Comparison of ENCODE assay signal across 36 cellular contexts in genomic region chr3:22210693-22211092, GRCh38.
DNase-seq lines count a peak whose midpoint lies in the region; ATAC-seq, FAIRE-seq and TF ChIP-seq lines count a peak whose summit lies in the region.
"Had no signal": no experiment of that assay in that cellular context is flagged by ENCODE, and none has a peak within 500 bp of the region (broad histone marks: within the 10 kb centered on the region; RNA-seq: fewer than 3 reads in every experiment).

No MANE protein-coding gene starts in this region.

- ATAC-seq in HepG2 (no peak), right lobe of liver (no peak), A549 (no peak), IMR-90 (ENCODE audit: low read depth) (no peak), K562 (no peak), HG03565 (IDR thresholded peaks at IDR 0.05; ENCODE audit: unreplicated experiment) (no peak)
- ATAC-seq: CD8-positive, alpha-beta T cell had no signal

- TF ChIP-seq POLR2A in HepG2 (IDR thresholded peaks at IDR 0.05; ENCODE audit: insufficient read depth in 1 of 2, low read depth in 2 of 2, low read length in 2 of 2) (no peak), right lobe of liver (IDR thresholded peaks at IDR 0.05) (no peak), A549 (IDR thresholded peaks at IDR 0.05; ENCODE audit: low read length) (no peak), IMR-90 (IDR thresholded peaks at IDR 0.05; ENCODE audit: low read depth, low read length) (no peak), K562 (conservative IDR thresholded peaks at IDR 0.05) (no peak)

- H3K4me1 ChIP-seq in HepG2 (ENCODE audit: insufficient read depth, low read length) (no peaks in the 10 kb centered on the region), right lobe of liver (no peaks in the 10 kb centered on the region), A549 (no peaks in the 10 kb centered on the region), IMR-90 (ENCODE audit: control insufficient read depth, insufficient read depth, low read length) (no peaks in the 10 kb centered on the region), K562 (replicated peaks in 1 of 2; ENCODE audit: control insufficient read depth in 2 of 2, insufficient read depth in 2 of 2, low read length in 2 of 2) (no peaks in the 10 kb centered on the region), Karpas-422 (ENCODE audit: low read length) (no peaks in the 10 kb centered on the region)
- H3K4me1 ChIP-seq: BE2C; BLaER1; BLaER1 treated with 17β-estradiol and CSF1 and Interleukin-3, amounts not matched to agents 10 nM and 100 nM; Caco-2 had no signal

- H3K9me3 ChIP-seq in HepG2 (ENCODE audit: low read length) (no peaks in the 10 kb centered on the region), right lobe of liver (no peaks in the 10 kb centered on the region), A549 (no peaks in the 10 kb centered on the region), IMR-90 (ENCODE audit: control insufficient read depth, insufficient read depth, low read length) (no peaks in the 10 kb centered on the region), K562 (replicated peaks; ENCODE audit: control insufficient read depth, insufficient read depth, low read depth, low read length) (no peaks in the 10 kb centered on the region), Karpas-422 (ENCODE audit: low read length) (0 out of 2 replicates have a peak, but pooled peaks cover 3% of the 10 kb centered on the region)
- H3K9me3 ChIP-seq: BE2C; BLaER1; BLaER1 treated with 17β-estradiol and CSF1 and Interleukin-3, amounts not matched to agents 10 nM and 100 nM; Caco-2 had no signal

- BruUV-seq in HepG2 (replicated peaks; lab: Mats Ljungman, UMichigan) (no TSS peak), IMR-90 (replicated peaks; lab: Mats Ljungman, UMichigan) (no TSS peak), K562 (replicated peaks; lab: Mats Ljungman, UMichigan) (no TSS peak)

- dilution Hi-C loops in IMR-90 (cut with HindIII; ENCODE audit: low sequenced_read_pairs, unreplicated experiment): no loop called here

- H2AK5ac ChIP-seq in IMR-90 (ENCODE audit: low read depth, low read length): no peak overlapping the region

- no peak overlapping the region for H2AK9ac ChIP-seq in IMR-90 (replicated peaks; ENCODE audit: low read depth, low read length, poor library complexity)

- H3K4me1 Mint-ChIP-seq in osteocyte (ENCODE audit: unreplicated experiment): no peaks in the 10 kb centered on the region
- H3K4me1 Mint-ChIP-seq: B cell; CD14-positive monocyte; CD4-positive, alpha-beta memory T cell; CD4-positive, CD25-positive, alpha-beta regulatory T cell; CD8-positive, alpha-beta memory T cell had no signal

- H3K27me3 ChIP-seq in HepG2 (ENCODE audit: control insufficient read depth in 1 of 2, insufficient read depth in 2 of 2, low read length in 2 of 2): no peaks in the 10 kb centered on the region
- no peaks in the 10 kb centered on the region for H3K27me3 ChIP-seq in right lobe of liver
- no peaks in the 10 kb centered on the region for H3K27me3 ChIP-seq in IMR-90 (ENCODE audit: control insufficient read depth, insufficient read depth, low read length)
- H3K27me3 ChIP-seq in K562 (ENCODE audit: control insufficient read depth in 2 of 2, insufficient read depth in 2 of 2, low read length in 2 of 2): no peaks in the 10 kb centered on the region
- no peaks in the 10 kb centered on the region for H3K27me3 ChIP-seq in Karpas-422 (ENCODE audit: low read length)
- H3K27me3 ChIP-seq: BE2C; BLaER1; BLaER1 treated with 17β-estradiol and CSF1 and Interleukin-3, amounts not matched to agents 10 nM and 100 nM had no signal

- no peak overlapping the region for H2BK120ac ChIP-seq in IMR-90 (ENCODE audit: low read depth, low read length)

- H3K4me3 ChIP-seq in HepG2 (replicated peaks in 1 of 3; ENCODE audit: insufficient read depth in 1 of 3, low read depth in 2 of 3, low read length in 3 of 3) (no peak overlapping the region), right lobe of liver (no peak overlapping the region), A549 (no peak overlapping the region), IMR-90 (ENCODE audit: insufficient read depth, low read depth, low read length) (no peak overlapping the region), K562 (no peak overlapping the region), Karpas-422 (ENCODE audit: low read length) (no peak overlapping the region)
- H3K4me3 ChIP-seq: BLaER1; BLaER1 treated with 17β-estradiol and CSF1 and Interleukin-3, amounts not matched to agents 10 nM and 100 nM had no signal

- H4K5ac ChIP-seq in IMR-90 (ENCODE audit: low read depth, low read length): no peak overlapping the region

- H3K27ac ChIP-seq in HepG2 (ENCODE audit: extremely low read length, insufficient read depth, low read length) (no peak overlapping the region), right lobe of liver (no peak overlapping the region), A549 (no peak overlapping the region), IMR-90 (ENCODE audit: insufficient read depth, low read length) (no peak overlapping the region), K562 (ENCODE audit: extremely low read depth, low read depth, low read length) (no peak overlapping the region), Karpas-422 (ENCODE audit: low read length) (no peak overlapping the region)
- H3K27ac ChIP-seq: 22Rv1; BLaER1; BLaER1 treated with 17β-estradiol and CSF1 and Interleukin-3, amounts not matched to agents 10 nM and 100 nM; C4-2B had no signal

- no peak overlapping the region for H3K4ac ChIP-seq in IMR-90 (ENCODE audit: low read depth, low read length)

- no peak overlapping the region for H4K91ac ChIP-seq in IMR-90 (ENCODE audit: insufficient read depth, low read depth, low read length)

- in situ Hi-C loops in HepG2 (cut with HindIII; ENCODE audit: extremely low pct_ligation_motif_present, low pct_unique_long_range_greater_than_20kb) (no loop called here), IMR-90 (cut with MboI; ENCODE audit: low sequenced_read_pairs) (no loop called here), K562 (cut with MboI) (no loop called here)

- H2BK5ac ChIP-seq in IMR-90 (ENCODE audit: low read depth, low read length, poor library complexity, severe bottlenecking): no peak overlapping the region

- no peak overlapping the region for H4K8ac ChIP-seq in IMR-90 (ENCODE audit: low read depth in 2 of 2, low read length in 2 of 2)

- H2BK15ac ChIP-seq in IMR-90 (ENCODE audit: low read depth, low read length): no peak overlapping the region

- H2AFZ ChIP-seq in HepG2 (ENCODE audit: low read length): no peak overlapping the region
- no peak overlapping the region for H2AFZ ChIP-seq in IMR-90 (replicated peaks; ENCODE audit: low read length, poor library complexity)
- H2AFZ ChIP-seq in K562 (ENCODE audit: low read depth, low read length): no peak overlapping the region
- H2AFZ ChIP-seq in Karpas-422 (ENCODE audit: low read length): no peak overlapping the region

- H3K36me3 Mint-ChIP-seq in osteocyte (ENCODE audit: unreplicated experiment): no peaks in the 10 kb centered on the region
- H3K36me3 Mint-ChIP-seq: CD14-positive monocyte; CD4-positive, alpha-beta memory T cell; CD4-positive, CD25-positive, alpha-beta regulatory T cell; CD8-positive, alpha-beta memory T cell; CD8-positive, alpha-beta T cell had no signal

- no peaks in the 10 kb centered on the region for H3K79me2 ChIP-seq in HepG2 (ENCODE audit: insufficient read depth, low read length)
- H3K79me2 ChIP-seq in K562 (ENCODE audit: control insufficient read depth, insufficient read depth, low read length): no peaks in the 10 kb centered on the region
- H3K79me2 ChIP-seq in Karpas-422 (ENCODE audit: low read length): no peaks in the 10 kb centered on the region

- H4K20me1 ChIP-seq in HepG2 (ENCODE audit: insufficient read depth, low read length) (no peaks in the 10 kb centered on the region), IMR-90 (ENCODE audit: insufficient read depth, low read length) (no peaks in the 10 kb centered on the region), K562 (replicated peaks; ENCODE audit: control insufficient read depth, insufficient read depth, low read length) (no peaks in the 10 kb centered on the region), Karpas-422 (ENCODE audit: insufficient read depth, low read depth, low read length) (no peaks in the 10 kb centered on the region)
- H4K20me1 ChIP-seq: BLaER1; BLaER1 treated with 17β-estradiol and CSF1 and Interleukin-3, amounts not matched to agents 10 nM and 100 nM had no signal

- H3K9me3 Mint-ChIP-seq in osteocyte (ENCODE audit: unreplicated experiment): no peaks in the 10 kb centered on the region
- H3K9me3 Mint-ChIP-seq: CD8-positive, alpha-beta T cell had no signal

- TF ChIP-seq RAD21 in HepG2 (CRISPR knock-in tag; IDR thresholded peaks at IDR 0.05): no peak
- TF ChIP-seq RAD21 in A549 (conservative IDR thresholded peaks at IDR 0.05 in 1 of 2, IDR thresholded peaks at IDR 0.05 in 1 of 2): no peak
- no peak for TF ChIP-seq RAD21 in IMR-90 (IDR thresholded peaks at IDR 0.05; ENCODE audit: low read length)
- no peak for TF ChIP-seq RAD21 in K562 (CRISPR knock-in tag; conservative IDR thresholded peaks at IDR 0.05 in 1 of 2, IDR thresholded peaks at IDR 0.05 in 1 of 2)

- no peak overlapping the region for H3K23ac ChIP-seq in IMR-90 (ENCODE audit: low read depth, low read length)

- POLR2A ChIA-PET in HepG2 (lab: Yijun Ruan, JAX) (no interaction called here), A549 (lab: Yijun Ruan, JAX) (no interaction called here), IMR-90 (lab: Charles Lee; ENCODE audit: unreplicated experiment) (no interaction called here), K562 (lab: Yijun Ruan, JAX) (no interaction called here)

- TF ChIP-seq EP300 in HepG2 (IDR thresholded peaks at IDR 0.05; ENCODE audit: low read depth in 2 of 2, low read length in 2 of 2) (no peak), HepG2 (CRISPR knock-in tag; IDR thresholded peaks at IDR 0.05; ENCODE audit: borderline replicate concordance) (no peak), A549 (IDR thresholded peaks at IDR 0.05) (no peak), K562 (IDR thresholded peaks at IDR 0.05; ENCODE audit: low read length) (no peak)

- H3K9me1 ChIP-seq in IMR-90 (ENCODE audit: insufficient read depth, low read length) (no peaks in the 10 kb centered on the region), K562 (ENCODE audit: control insufficient read depth, insufficient read depth, low read length) (no peaks in the 10 kb centered on the region)

- peaks cover 7% of the 10 kb centered on the region for H3K27me3 Mint-ChIP-seq in osteocyte (ENCODE audit: unreplicated experiment)
- H3K27me3 Mint-ChIP-seq: B cell; CD4-positive, alpha-beta memory T cell; CD4-positive, alpha-beta T cell; CD4-positive, CD25-positive, alpha-beta regulatory T cell had no signal

- H3K79me1 ChIP-seq in IMR-90 (ENCODE audit: low read depth in 1 of 2, low read length in 2 of 2): no peaks in the 10 kb centered on the region

- H3K27ac Mint-ChIP-seq in osteocyte (ENCODE audit: unreplicated experiment): no peak overlapping the region
- H3K27ac Mint-ChIP-seq: B cell; CD14-positive monocyte; CD4-positive, alpha-beta memory T cell; CD4-positive, alpha-beta T cell; CD4-positive, CD25-positive, alpha-beta regulatory T cell; CD8-positive, alpha-beta memory T cell; CD8-positive, alpha-beta T cell had no signal

- TF ChIP-seq CTCF in HepG2 (CRISPR knock-in tag; IDR thresholded peaks at IDR 0.05) (no peak), right lobe of liver (IDR thresholded peaks at IDR 0.05) (no peak), A549 (IDR thresholded peaks at IDR 0.05) (no peak), IMR-90 (conservative IDR thresholded peaks at IDR 0.05; ENCODE audit: low read depth, low read length) (no peak), K562 (IDR thresholded peaks at IDR 0.05 in 2 of 3, conservative IDR thresholded peaks at IDR 0.05 in 1 of 3; ENCODE audit: insufficient read depth in 2 of 3, low read depth in 1 of 3, low read length in 3 of 3) (no peak), osteocyte (IDR thresholded peaks at IDR 0.05) (no peak)

- H3K18ac ChIP-seq in IMR-90 (ENCODE audit: low read depth, low read length): no peak overlapping the region

- FAIRE-seq in HepG2 (lab: Jason Lieb, UNC): no peak
- no peak for FAIRE-seq in A549 (lab: Jason Lieb, UNC)
- no peak for FAIRE-seq in K562 (lab: Jason Lieb, UNC)
- FAIRE-seq: A204.1, D721Med had no signal

- H3K9me2 ChIP-seq in Karpas-422 (replicated peaks; ENCODE audit: insufficient read depth, low read length): no peaks in the 10 kb centered on the region

- CTCF ChIA-PET in HepG2 (lab: Yijun Ruan, JAX; ENCODE audit: low intra/inter-chr PET ratio, low total read pairs): no interaction called here
- CTCF ChIA-PET in A549 (lab: Yijun Ruan, JAX): no interaction called here
- CTCF ChIA-PET in IMR-90 (lab: Yijun Ruan, JAX): no interaction called here
- CTCF ChIA-PET in K562 (lab: Yijun Ruan, JAX; ENCODE audit: low intra/inter-chr PET ratio): no interaction called here

- no peak overlapping the region for H3K9ac ChIP-seq in HepG2 (ENCODE audit: insufficient read depth, low read depth, low read length)
- H3K9ac ChIP-seq in IMR-90 (ENCODE audit: low read depth, low read length): no peak overlapping the region
- no peak overlapping the region for H3K9ac ChIP-seq in K562 (ENCODE audit: insufficient read depth in 1 of 2, low read depth in 2 of 2, low read length in 2 of 2)
- H3K9ac ChIP-seq in Karpas-422 (ENCODE audit: low read length): no peak overlapping the region
- H3K9ac ChIP-seq: BLaER1; BLaER1 treated with 17β-estradiol and CSF1 and Interleukin-3, amounts not matched to agents 10 nM and 100 nM had no signal

- no peak overlapping the region for H3K14ac ChIP-seq in IMR-90 (replicated peaks; ENCODE audit: low read depth, low read length)

- no peak overlapping the region for H3K4me3 Mint-ChIP-seq in osteocyte (ENCODE audit: unreplicated experiment)
- H3K4me3 Mint-ChIP-seq: B cell; CD14-positive monocyte; CD4-positive, alpha-beta memory T cell; CD4-positive, alpha-beta T cell; CD4-positive, CD25-positive, alpha-beta regulatory T cell; CD8-positive, alpha-beta memory T cell; CD8-positive, alpha-beta T cell had no signal

- DNase-seq in HepG2 (ENCODE audit: low spot score): no peak
- no peak for DNase-seq in right lobe of liver
- no peak for DNase-seq in A549 (ENCODE audit: low read depth in 1 of 2, low spot score in 1 of 2)
- no peak for DNase-seq in IMR-90
- no peak for DNase-seq in K562 (ENCODE audit: extremely low read depth in 1 of 4, low spot score in 3 of 4)
- DNase-seq in Karpas-422: no peak
- no peak for DNase-seq in osteocyte (ENCODE audit: extremely low spot score, unreplicated experiment)
- DNase-seq: 8988T; ACHN; AML-193; BE2C; C1 segment of cervical spinal cord; Caco-2; Calu3; CD4-positive, alpha-beta memory T cell; CD4-positive, alpha-beta T cell; CD4-positive, CD25-positive, alpha-beta regulatory T cell; CD8-positive, alpha-beta memory T cell; CD8-positive, alpha-beta T cell; COR-L47; DMS 273 treated with DMSO at 0.1 percent for 48 hours; DMS153; DMS53; DMS79; DMS79 treated with DMSO at 0.1 percent for 48 hours; DND-41; EL had no signal

- intact Hi-C loops in HepG2 (cut with micrococcal nuclease; ENCODE audit: unreplicated experiment) (no loop called here), right lobe of liver (cut with DNase I) (no loop called here), IMR-90 (cut with micrococcal nuclease) (no loop called here), K562 (cut with micrococcal nuclease) (no loop called here)

- H2BK20ac ChIP-seq in IMR-90 (ENCODE audit: low read depth, low read length): no peak overlapping the region

- no peaks in the 10 kb centered on the region for H3K36me3 ChIP-seq in HepG2 (replicated peaks in 1 of 2; ENCODE audit: control insufficient read depth in 1 of 2, insufficient read depth in 2 of 2, low read length in 2 of 2)
- H3K36me3 ChIP-seq in right lobe of liver: no peaks in the 10 kb centered on the region
- H3K36me3 ChIP-seq in IMR-90 (ENCODE audit: control insufficient read depth, insufficient read depth, low read length): no peaks in the 10 kb centered on the region
- H3K36me3 ChIP-seq in K562 (ENCODE audit: control insufficient read depth, insufficient read depth, low read length): no peaks in the 10 kb centered on the region
- no peaks in the 10 kb centered on the region for H3K36me3 ChIP-seq in Karpas-422 (ENCODE audit: insufficient read depth, low read length)
- H3K36me3 ChIP-seq: BE2C; BLaER1; BLaER1 treated with 17β-estradiol and CSF1 and Interleukin-3, amounts not matched to agents 10 nM and 100 nM had no signal

- no peak overlapping the region for H3K56ac ChIP-seq in IMR-90 (ENCODE audit: extremely low read depth, insufficient read depth, low read length)

- H3K4me2 ChIP-seq in HepG2 (ENCODE audit: low read depth, low read length) (no peak overlapping the region), A549 (no peak overlapping the region), IMR-90 (ENCODE audit: low read depth, low read length) (no peak overlapping the region), K562 (ENCODE audit: insufficient read depth, low read length) (no peak overlapping the region), Karpas-422 (ENCODE audit: low read depth, low read length, poor library complexity, severe bottlenecking) (no peak overlapping the region)
- H3K4me2 ChIP-seq: BLaER1; BLaER1 treated with 17β-estradiol and CSF1 and Interleukin-3, amounts not matched to agents 10 nM and 100 nM had no signal

Comparison
In these comparisons a context has a peak if more than half of its experiments do, and no peak if none do; other contexts are left out.
1. Of the 241 proteins assayed by ChIP-seq in both HepG2 and K562: peak only in HepG2: MAFF and MAFK; only in K562: none; in both: none; in neither: 239.